Comparison of ENCODE assay signal across 8 cellular contexts in the genomic region with DNA sequence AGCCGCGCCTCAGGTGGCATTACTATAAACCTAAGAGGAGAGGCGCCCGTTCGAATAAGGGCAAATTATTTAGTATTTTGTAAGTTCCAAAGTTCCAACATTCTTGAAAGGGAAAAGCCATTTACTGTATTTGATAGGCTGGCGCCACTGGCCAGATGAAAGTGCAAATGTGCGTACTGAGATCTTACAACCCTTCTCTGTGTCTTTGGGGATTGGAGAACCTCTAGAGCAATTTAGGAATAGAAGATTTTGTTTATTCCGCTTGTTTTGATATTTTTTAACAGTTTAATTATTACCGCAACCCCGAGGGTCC. TPM values are rescaled to one million over a fixed set of nuclear protein-coding genes. Genes with fewer than 3 reads are reported as not detected.
DNase-seq lines count a peak whose midpoint lies in the region; ATAC-seq and TF ChIP-seq lines count a peak whose summit lies in the region.

No MANE protein-coding gene starts in this region.

- H3K27ac ChIP-seq in left lung (peak overlapping the region in 1 of 2 donors; percentile 72), suprapubic skin (no peak overlapping the region)

- no peaks in the 10 kb centered on the region for H3K36me3 ChIP-seq in left lung
- H3K36me3 ChIP-seq in suprapubic skin: no peaks in the 10 kb centered on the region

- H3K27me3 Mint-ChIP-seq in T-helper 2 cell treated with Interferon-gamma antibody and Interleukin-4, amounts not matched to agents 5 μg/mL and 100 μg/mL, for 36 hours (ENCODE audit: low read depth): peaks cover 29% of the 10 kb centered on the region

- TF ChIP-seq POLR2A in suprapubic skin (IDR thresholded peaks at IDR 0.05): no peak

- H3K36me3 Mint-ChIP-seq in T-helper 2 cell treated with Interferon-gamma antibody and Interleukin-4, amounts not matched to agents 5 μg/mL and 100 μg/mL, for 36 hours (ENCODE audit: low read depth): peaks cover 4% of the 10 kb centered on the region

- H3K9me3 Mint-ChIP-seq in T-helper 2 cell treated with Interferon-gamma antibody and Interleukin-4, amounts not matched to agents 5 μg/mL and 100 μg/mL, for 36 hours: peaks cover 4% of the 10 kb centered on the region

- H3K4me3 Mint-ChIP-seq in T-helper 2 cell treated with Interferon-gamma antibody and Interleukin-4, amounts not matched to agents 5 μg/mL and 100 μg/mL, for 36 hours: peak overlapping the region; percentile 89

- ATAC-seq in left lung: no peak

- TF ChIP-seq CTCF in astrocyte of the cerebellum (IDR thresholded peaks at IDR 0.05; ENCODE audit: low read depth, low read length, missing control alignments) (no peak), left lung (IDR thresholded peaks at IDR 0.05) (no peak), suprapubic skin (IDR thresholded peaks at IDR 0.05) (no peak)

- TF ChIP-seq EP300 in suprapubic skin (IDR thresholded peaks at IDR 0.05): no peak

- intact Hi-C loops in left lung (cut with DNase I): no loop called here
- intact Hi-C loops in head of caudate nucleus (cut with DNase I): loop anchor here (2.0 to 5.0 kb wide), 2 partner anchors 60 to 88 kb away; partner anchors contain the start of genes LAPTM4A and TTC32

- in situ Hi-C loops in astrocyte of the cerebellum (cut with HindIII; ENCODE audit: low sequenced_read_pairs): no loop called here

- H3K9me3 ChIP-seq in left lung (no peaks in the 10 kb centered on the region), suprapubic skin (no peaks in the 10 kb centered on the region)

- peak overlapping the region; percentile 79 for H3K4me3 ChIP-seq in astrocyte of the cerebellum (ENCODE audit: low read depth, low read length)
- H3K4me3 ChIP-seq in left lung: peak overlapping the region; percentile 75
- peak overlapping the region; percentile 71 for H3K4me3 ChIP-seq in suprapubic skin

- H3K4me1 Mint-ChIP-seq in T-helper 2 cell treated with Interferon-gamma antibody and Interleukin-4, amounts not matched to agents 5 μg/mL and 100 μg/mL, for 36 hours (ENCODE audit: low read depth): peaks cover 25% of the 10 kb centered on the region

- 20% methylated on average over 9 of the region's 10 CpGs for WGBS in suprapubic skin

- DNase-seq in T-helper 2 cell treated with Interferon-gamma antibody and Interleukin-4, amounts not matched to agents 5 μg/mL and 100 μg/mL, for 36 hours (ENCODE audit: low spot score): no peak
- DNase-seq in T-helper 2 cell (no peak), astrocyte of the cerebellum (ENCODE audit: low read depth) (no peak), left lung (no peak), suprapubic skin (ENCODE audit: low spot score in 2 of 2) (no peak), head of caudate nucleus (no peak), GM19238 (ENCODE audit: insufficient read length, low spot score) (no peak)
- no peak for DNase-seq in stimulated activated CD8-positive, alpha-beta memory T cell treated with anti-CD3 and anti-CD28 coated beads, Interleukin-4, amount 100 ng/mL, for 48 hours

- H3K4me1 ChIP-seq in left lung: peaks cover 6 to 13% of the 10 kb centered on the region in 2 donors
- peaks cover 16% of the 10 kb centered on the region for H3K4me1 ChIP-seq in suprapubic skin

- peaks cover 2 to 29% of the 10 kb centered on the region in 2 donors for H3K27me3 ChIP-seq in left lung
- H3K27me3 ChIP-seq in suprapubic skin: no peaks in the 10 kb centered on the region

- peak overlapping the region; percentile 59 for H3K27ac Mint-ChIP-seq in T-helper 2 cell treated with Interferon-gamma antibody and Interleukin-4, amounts not matched to agents 5 μg/mL and 100 μg/mL, for 36 hours

RNA-seq across cellular contexts. Expression of gene WDR35, which starts 0.5 kb away (rescaled TPM):
- total RNA-seq in left lung (1 to 10 TPM; 8.0 to 8.1 TPM), suprapubic skin (10 to 100 TPM in 2 of 4 donors, 1 to 10 TPM in 2; 2.9 to 10.9 (median 6.9) TPM)

RNA-seq across cellular contexts. Expression of gene MATN3, which starts 22.1 kb away (rescaled TPM):
- total RNA-seq in left lung (1 to 10 TPM; 3.7 to 9.1 TPM), suprapubic skin (under 1 TPM; 0.34 to 0.76 (median 0.60) TPM)
